ENCODE assay signal across 8 cellular contexts in the genomic region with DNA sequence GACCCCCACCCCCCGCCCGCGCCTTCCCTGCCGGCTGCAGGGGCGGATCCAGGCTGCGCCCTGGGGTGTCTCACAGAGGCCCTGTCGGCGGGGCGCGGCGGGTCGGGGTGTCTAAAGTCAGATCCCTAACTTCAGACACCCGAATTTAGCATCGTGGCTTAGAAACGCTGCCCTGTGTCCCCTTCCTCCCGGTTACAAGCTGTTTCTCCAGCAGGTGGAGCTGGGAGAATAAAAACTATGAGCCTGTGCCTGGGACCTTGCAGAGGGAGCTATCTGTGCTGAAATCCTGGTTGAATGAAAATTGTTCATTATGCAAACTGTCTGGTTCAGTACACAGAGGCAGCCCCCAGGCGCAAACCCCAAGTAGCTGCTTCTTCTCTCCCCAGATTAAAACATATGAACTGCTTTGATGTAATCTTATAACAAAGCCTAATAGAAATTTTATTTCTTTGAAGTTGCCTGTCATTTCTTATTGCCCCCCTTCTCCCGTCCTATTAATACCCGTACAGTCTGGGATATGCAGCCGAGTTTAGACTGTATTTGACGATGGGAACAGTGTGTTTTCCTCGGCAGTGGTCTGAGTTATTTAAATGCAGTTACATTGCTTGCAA.
DNase-seq lines count a peak whose midpoint lies in the region; ATAC-seq and TF ChIP-seq lines count a peak whose summit lies in the region.

No MANE protein-coding gene starts in this region.

- TF ChIP-seq CTCF in GM20000 (IDR thresholded peaks at IDR 0.05; ENCODE audit: extremely low read depth, missing control alignments): peak; percentile 40

- H3K4me3 Mint-ChIP-seq in effector memory CD8-positive, alpha-beta T cell: peak overlapping the region; percentile 2 to 54
- H3K4me3 Mint-ChIP-seq in memory B cell: peak overlapping the region; percentile 57
- peak overlapping the region; percentile 44 to 48 for H3K4me3 Mint-ChIP-seq in stimulated activated naive B cell treated with anti-CD40 and anti-IgM and Interleukin-4, amounts not matched to agents 10 μg/mL and 1 μg/mL and 100 μg/mL, for 72 hours

- DNase-seq in AG08396 (ENCODE audit: low spot score): peak; percentile 86
- DNase-seq in GM20000 (ENCODE audit: low spot score): peak; percentile 76
- peak; percentile 90 for DNase-seq in NCI-H2171 treated with DMSO at 0.1 percent for 48 hours (lab: John Stamatoyannopoulos, UW)
- peak; percentile 17 to 19 for DNase-seq in activated CD4-positive, alpha-beta T cell treated with anti-CD3 and anti-CD28 coated beads for 4 hours
- DNase-seq in effector memory CD8-positive, alpha-beta T cell: peak in 1 of 3 experiments; percentile 3
- no peak for DNase-seq in memory B cell (ENCODE audit: low spot score in 2 of 2)
- no peak for DNase-seq in stimulated activated naive B cell treated with anti-CD40 and anti-IgM and Interleukin-4, amounts not matched to agents 10 μg/mL and 1 μg/mL and 100 μg/mL, for 72 hours

- no peak overlapping the region for H3K27ac Mint-ChIP-seq in effector memory CD8-positive, alpha-beta T cell
- no peak overlapping the region for H3K27ac Mint-ChIP-seq in memory B cell
- peak overlapping the region; percentile 3 for H3K27ac Mint-ChIP-seq in stimulated activated naive B cell treated with anti-CD40 and anti-IgM and Interleukin-4, amounts not matched to agents 10 μg/mL and 1 μg/mL and 100 μg/mL, for 72 hours

- H3K4me1 Mint-ChIP-seq in effector memory CD8-positive, alpha-beta T cell (ENCODE audit: low read depth in 2 of 2): no peaks in the 10 kb centered on the region
- H3K4me1 Mint-ChIP-seq in memory B cell: peaks cover 19% of the 10 kb centered on the region
- H3K4me1 Mint-ChIP-seq in stimulated activated naive B cell treated with anti-CD40 and anti-IgM and Interleukin-4, amounts not matched to agents 10 μg/mL and 1 μg/mL and 100 μg/mL, for 72 hours: peaks cover 5 to 10% of the 10 kb centered on the region in 2 donors

- peak; percentile 29 for ATAC-seq in effector memory CD8-positive, alpha-beta T cell (replicated peaks)
- peak; percentile 48 for ATAC-seq in memory B cell (ENCODE audit: low read depth)
- ATAC-seq in stimulated activated naive B cell treated with anti-CD40 and anti-IgM and Interleukin-4, amounts not matched to agents 10 μg/mL and 1 μg/mL and 100 μg/mL, for 72 hours (replicated peaks): peak; percentile 73 to 80
- ATAC-seq in HG03159 (IDR thresholded peaks at IDR 0.05; ENCODE audit: unreplicated experiment): no peak

- no peaks in the 10 kb centered on the region for H3K9me3 Mint-ChIP-seq in effector memory CD8-positive, alpha-beta T cell
- H3K9me3 Mint-ChIP-seq in memory B cell: no peaks in the 10 kb centered on the region
- no peaks in the 10 kb centered on the region for H3K9me3 Mint-ChIP-seq in stimulated activated naive B cell treated with anti-CD40 and anti-IgM and Interleukin-4, amounts not matched to agents 10 μg/mL and 1 μg/mL and 100 μg/mL, for 72 hours

- H3K36me3 Mint-ChIP-seq in effector memory CD8-positive, alpha-beta T cell (ENCODE audit: insufficient read depth): no peaks in the 10 kb centered on the region
- no peaks in the 10 kb centered on the region for H3K36me3 Mint-ChIP-seq in memory B cell
- H3K36me3 Mint-ChIP-seq in stimulated activated naive B cell treated with anti-CD40 and anti-IgM and Interleukin-4, amounts not matched to agents 10 μg/mL and 1 μg/mL and 100 μg/mL, for 72 hours: no peaks in the 10 kb centered on the region

- H3K27me3 Mint-ChIP-seq in effector memory CD8-positive, alpha-beta T cell: peaks cover 61 to 79% of the 10 kb centered on the region in 2 donors
- peaks cover 24% of the 10 kb centered on the region for H3K27me3 Mint-ChIP-seq in memory B cell
- H3K27me3 Mint-ChIP-seq in stimulated activated naive B cell treated with anti-CD40 and anti-IgM and Interleukin-4, amounts not matched to agents 10 μg/mL and 1 μg/mL and 100 μg/mL, for 72 hours: peaks cover 52 to 82% of the 10 kb centered on the region in 2 donors

Comparison
In these comparisons a context has a peak if more than half of its experiments do, and no peak if none do; other contexts are left out.
1. DNase-seq: peak in AG08396 (single experiment), GM20000 (single experiment), NCI-H2171 treated with DMSO at 0.1 percent for 48 hours (single experiment) and activated CD4-positive, alpha-beta T cell treated with anti-CD3 and anti-CD28 coated beads for 4 hours (2 of 2); none in memory B cell (0 of 2) and stimulated activated naive B cell treated with anti-CD40 and anti-IgM and Interleukin-4, amounts not matched to agents 10 μg/mL and 1 μg/mL and 100 μg/mL, for 72 hours (single experiment).
2. Peak in every context shown above with its lines, with median percentiles within 50 percentile points of each other: H3K4me3 Mint-ChIP-seq.